ENCODE assay signal across 10 cellular contexts in genomic region chr2:177633910-177634294, GRCh38.
DNase-seq lines count a peak whose midpoint lies in the region; TF ChIP-seq lines count a peak whose summit lies in the region.
"Had no signal": no experiment of that assay in that cellular context is flagged by ENCODE, and none has a peak within 500 bp of the region (broad histone marks: within the 10 kb centered on the region; RNA-seq: fewer than 3 reads in every experiment).

No MANE protein-coding gene starts in this region.

- no peaks in the 10 kb centered on the region for H3K9me3 ChIP-seq in skeletal muscle tissue (ENCODE audit: control insufficient read depth in 3 of 3, low read length in 3 of 3)
- H3K9me3 ChIP-seq in MM.1S (replicated peaks; ENCODE audit: insufficient read depth, low read length) = no peaks in the 10 kb centered on the region

- H3K27ac ChIP-seq in skeletal muscle tissue (ENCODE audit: low read depth, low read length) (peak overlapping the region; percentile 48), MM.1S (ENCODE audit: low read length) (no peak overlapping the region)

- no peaks in the 10 kb centered on the region for H3K9me2 ChIP-seq in MM.1S (replicated peaks; ENCODE audit: insufficient read depth, low read length)

- no peak overlapping the region for H2AFZ ChIP-seq in MM.1S (ENCODE audit: low read length)

- H4K20me1 ChIP-seq in MM.1S (ENCODE audit: insufficient read depth, low read length) = no peaks in the 10 kb centered on the region

- no peaks in the 10 kb centered on the region for H3K79me2 ChIP-seq in MM.1S (ENCODE audit: low read length)

- TF ChIP-seq CTCF in fibroblast of pulmonary artery (IDR thresholded peaks at IDR 0.05; ENCODE audit: low read length, missing control alignments) (no peak), MM.1S (IDR thresholded peaks at IDR 0.05; ENCODE audit: low read length) (no peak)

- H3K4me1 ChIP-seq in skeletal muscle tissue (ENCODE audit: control insufficient read depth in 3 of 3, insufficient read depth in 3 of 3, low read length in 3 of 3) (peaks cover 0 to 3% (median 2%) of the 10 kb centered on the region in 3 donors), MM.1S (ENCODE audit: low read length) (peaks cover 18% of the 10 kb centered on the region)

- no peaks in the 10 kb centered on the region for H3K27me3 ChIP-seq in skeletal muscle tissue (ENCODE audit: control insufficient read depth in 3 of 3, insufficient read depth in 3 of 3, low read length in 3 of 3)
- no peaks in the 10 kb centered on the region for H3K27me3 ChIP-seq in MM.1S (replicated peaks; ENCODE audit: insufficient read depth, low read length)

- H3F3A ChIP-seq in MM.1S (ENCODE audit: insufficient read depth, low read length) = peaks cover 11% of the 10 kb centered on the region; the same call in 1 of the 2 replicates

- H3K36me3 ChIP-seq in skeletal muscle tissue (ENCODE audit: control insufficient read depth in 3 of 3, insufficient read depth in 3 of 3, low read length in 3 of 3) (peaks cover 0 to 2% (median 0%) of the 10 kb centered on the region in 3 donors), MM.1S (replicated peaks; ENCODE audit: insufficient read depth, low read length) (no peaks in the 10 kb centered on the region)

- DNase-seq in NCI-H1105 treated with DMSO at 0.1 percent for 48 hours (lab: John Stamatoyannopoulos, UW) (peak; percentile 42), NCI-H1105 (lab: John Stamatoyannopoulos, UW) (no peak), NCI-H2171 treated with DMSO at 0.1 percent for 48 hours (lab: John Stamatoyannopoulos, UW) (peak; percentile 87), fibroblast of pulmonary artery (ENCODE audit: low read depth) (no peak), NCI-H2227 (lab: John Stamatoyannopoulos, UW; ENCODE audit: unreplicated experiment) (no peak), LoVo (ENCODE audit: low spot score) (no peak), MM.1S (no peak)
- DNase-seq: midbrain, T-helper 17 cell had no signal

- no peak overlapping the region for H3K4me2 ChIP-seq in MM.1S (ENCODE audit: low read depth, low read length)

- H3K4me3 ChIP-seq in fibroblast of pulmonary artery (replicated peaks; ENCODE audit: low read depth, low read length) = peak overlapping the region; percentile 21
- peak overlapping the region; percentile 8 to 69 (median 19) for H3K4me3 ChIP-seq in skeletal muscle tissue (ENCODE audit: low read length in 3 of 3)
- no peak overlapping the region for H3K4me3 ChIP-seq in MM.1S (ENCODE audit: low read length)

- H3K9ac ChIP-seq in skeletal muscle tissue (ENCODE audit: low read depth in 1 of 3, low read length in 3 of 3) (peak overlapping the region; percentile 1 to 63 (median 4)), MM.1S (ENCODE audit: low read length) (no peak overlapping the region)

Comparison
In these comparisons a context has a peak if more than half of its experiments do, and no peak if none do; other contexts are left out.
1. DNase-seq: peak in NCI-H1105 treated with DMSO at 0.1 percent for 48 hours (single experiment) and NCI-H2171 treated with DMSO at 0.1 percent for 48 hours (single experiment); none in NCI-H1105 (single experiment), fibroblast of pulmonary artery (single experiment), NCI-H2227 (single experiment), LoVo (single experiment) and MM.1S (single experiment).